ENCODE assay signal across 8 cellular contexts in the genomic region with DNA sequence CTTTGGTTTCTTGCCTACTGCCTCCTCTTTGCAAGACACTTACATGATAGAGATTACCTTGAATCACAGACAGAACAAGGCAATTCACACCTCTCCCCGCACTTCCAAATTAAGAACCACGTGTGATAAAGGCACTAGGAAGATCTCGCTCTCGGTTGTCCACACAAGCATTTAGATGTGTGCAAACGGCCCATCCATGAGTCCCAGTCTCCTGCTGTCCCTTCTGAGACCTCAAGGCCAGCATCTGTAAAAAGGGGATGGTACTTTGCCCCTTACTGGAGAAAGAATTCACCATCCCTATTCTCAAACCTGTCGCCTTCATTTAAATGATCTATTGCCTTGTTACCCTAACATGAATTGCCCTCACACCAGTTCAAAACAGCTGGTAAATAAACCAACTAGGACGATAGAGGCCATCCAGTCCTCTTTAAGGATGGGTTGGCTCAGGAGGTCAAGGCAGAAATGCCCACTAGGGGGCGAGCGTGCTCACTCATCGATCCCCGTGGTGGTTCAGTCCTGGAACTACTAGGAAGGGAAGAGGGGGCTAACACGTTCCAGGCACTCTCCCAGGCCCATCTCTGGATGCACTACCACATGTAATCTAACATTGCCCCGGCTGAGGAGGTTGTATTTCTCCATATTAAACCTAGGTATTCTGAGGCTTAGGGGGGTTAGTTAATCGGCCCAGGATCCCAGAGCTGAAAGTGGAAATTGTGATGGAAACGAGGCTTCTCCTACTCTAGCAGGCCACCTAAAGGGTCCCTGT.
DNase-seq lines count a peak whose midpoint lies in the region; ATAC-seq and TF ChIP-seq lines count a peak whose summit lies in the region.

No MANE protein-coding gene starts in this region.

- no peak overlapping the region for H3K4me3 ChIP-seq in coronary artery

- DNase-seq in NOMO-1 treated with DMSO at 0.1 percent for 48 hours (lab: John Stamatoyannopoulos, UW; ENCODE audit: unreplicated experiment) = peak; percentile 34
- no peak for DNase-seq in NOMO-1 treated with dmso at 0.1 percent for 144 hours (lab: John Stamatoyannopoulos, UW; ENCODE audit: unreplicated experiment)
- peak; percentile 8 to 79 for DNase-seq in NCI-H187 (lab: John Stamatoyannopoulos, UW)
- DNase-seq in activated CD4-positive, CD25-positive, alpha-beta regulatory T cell treated with anti-CD3 and anti-CD28 coated beads, Interleukin-2, amount 50 U/mL, for 72 hours = peak; percentile 69
- no peak for DNase-seq in coronary artery (ENCODE audit: low spot score)
- DNase-seq in lung microvascular endothelial cell (ENCODE audit: low read depth in 2 of 2) = peak; percentile 72 to 81
- DNase-seq in stimulated activated CD8-positive, alpha-beta memory T cell treated with anti-CD3 and anti-CD28 coated beads, Interleukin-7, amount 100 ng/mL, for 24 hours (ENCODE audit: low read depth) = peak; percentile 40

- TF ChIP-seq CTCF in coronary artery (IDR thresholded peaks at IDR 0.05) = peak; percentile 72

- ATAC-seq in HG02623 (IDR thresholded peaks at IDR 0.05; ENCODE audit: unreplicated experiment) = peak; percentile 84

- no peak overlapping the region for H3K27ac ChIP-seq in coronary artery

Comparison
In these comparisons a context has a peak if more than half of its experiments do, and no peak if none do; other contexts are left out.
1. DNase-seq: peak in NOMO-1 treated with DMSO at 0.1 percent for 48 hours (single experiment), NCI-H187 (2 of 2), activated CD4-positive, CD25-positive, alpha-beta regulatory T cell treated with anti-CD3 and anti-CD28 coated beads, Interleukin-2, amount 50 U/mL, for 72 hours (single experiment), lung microvascular endothelial cell (2 of 2) and stimulated activated CD8-positive, alpha-beta memory T cell treated with anti-CD3 and anti-CD28 coated beads, Interleukin-7, amount 100 ng/mL, for 24 hours (single experiment); none in NOMO-1 treated with dmso at 0.1 percent for 144 hours (single experiment) and coronary artery (single experiment).